Comparison of ENCODE assay signal across 1 cellular context in genomic region chr17:72116692-72117469, GRCh38.
TF ChIP-seq lines count a peak whose summit lies in the region.

No MANE protein-coding gene starts in this region.

TF ChIP-seq in IMR-90, 13 proteins besides CTCF, POLR2A, EP300 and RAD21 (continued from another document):
- TF ChIP-seq MAFK (IDR thresholded peaks at IDR 0.05; ENCODE audit: low read depth, low read length): no peak
